ENCODE assay signal across 15 cellular contexts in genomic region chr10:131978366-131978765, GRCh38. TPM values are rescaled to one million over a fixed set of nuclear protein-coding genes. Genes with fewer than 3 reads are reported as not detected.
DNase-seq lines count a peak whose midpoint lies in the region; ATAC-seq and TF ChIP-seq lines count a peak whose summit lies in the region.
"Had no signal": no experiment of that assay in that cellular context is flagged by ENCODE, and none has a peak within 500 bp of the region (broad histone marks: within the 10 kb centered on the region; RNA-seq: fewer than 3 reads in every experiment).

No MANE protein-coding gene starts in this region.

- no peak for TF ChIP-seq EP300 in transverse colon (IDR thresholded peaks at IDR 0.05; ENCODE audit: low read depth)

- no peak overlapping the region for H3K4ac ChIP-seq in mesenchymal stem cell (ENCODE audit: low read depth in 1 of 2, low read length in 2 of 2)

- no peak overlapping the region for H2BK5ac ChIP-seq in mesenchymal stem cell (ENCODE audit: low read depth, low read length, poor library complexity, severe bottlenecking)

- H4K8ac ChIP-seq in mesenchymal stem cell (ENCODE audit: low read length), result no peak overlapping the region

- peak overlapping the region; percentile 36 for H3K27ac Mint-ChIP-seq in stimulated activated naive CD8-positive, alpha-beta T cell treated with anti-CD3 and anti-CD28 coated beads, Interleukin-15, Interleukin-2, amounts not matched to agents 100 ng/mL and 50 ng/mL, for 24 hours
- no peak overlapping the region for H3K27ac Mint-ChIP-seq in stimulated activated naive CD8-positive, alpha-beta T cell treated with anti-CD3 and anti-CD28 coated beads, Interleukin-15, amount 100 ng/mL, for 72 hours

- H3K9ac ChIP-seq in mesenchymal stem cell (ENCODE audit: low read length), result no peak overlapping the region

- H3K23ac ChIP-seq in mesenchymal stem cell (ENCODE audit: low read length in 2 of 2), result no peak overlapping the region

- H3K9me3 ChIP-seq in mesenchymal stem cell (ENCODE audit: control insufficient read depth, low read length) (no peaks in the 10 kb centered on the region), transverse colon (no peaks in the 10 kb centered on the region)
- H3K9me3 ChIP-seq: gastroesophageal sphincter had no signal

- no peak overlapping the region for H3K4me2 ChIP-seq in mesenchymal stem cell (ENCODE audit: low read length, poor library complexity, severe bottlenecking)

- H3K36me3 ChIP-seq in mesenchymal stem cell (ENCODE audit: control insufficient read depth in 1 of 2, insufficient read depth in 2 of 2, low read depth in 1 of 2, low read length in 2 of 2), result peaks cover 3% of the 10 kb centered on the region in 2 experiments
- H3K36me3 ChIP-seq in transverse colon, result no peaks in the 10 kb centered on the region

- no peak overlapping the region for H2BK12ac ChIP-seq in mesenchymal stem cell (ENCODE audit: low read length in 2 of 2)

- no peak overlapping the region for H2BK15ac ChIP-seq in mesenchymal stem cell (ENCODE audit: low read depth, poor library complexity, severe bottlenecking)

- DNase-seq in stimulated activated naive CD8-positive, alpha-beta T cell treated with anti-CD3 and anti-CD28 coated beads, Interleukin-15, amount 100 ng/mL, for 72 hours, result no peak
- DNase-seq in mesenchymal stem cell (no peak), superior temporal gyrus (ENCODE audit: extremely low spot score) (no peak), transverse colon (no peak), GM20000 (ENCODE audit: low spot score) (no peak)
- DNase-seq in stimulated activated naive CD4-positive, alpha-beta T cell (lab: John Stamatoyannopoulos, UW), result no peak
- DNase-seq: activated CD4-positive, CD25-positive, alpha-beta regulatory T cell treated with anti-CD3 and anti-CD28 coated beads, Interleukin-2, amount 50 U/mL, for 72 hours; activated effector memory CD4-positive, alpha-beta T cell treated with Interleukin-2 at 50 U/mL for 16 hours; NCI-H1105; NCI-H226 had no signal

- 78% methylated on average over 3 of the region's 3 CpGs for WGBS in mesenchymal stem cell
- WGBS in transverse colon (ENCODE audit: low coverage in 1 of 2), 2 donors, result 75% methylated on average over 3 of the region's 3 CpGs; no CpG with 5 or more reads in 1 of the 2 donors

- H2AFZ ChIP-seq in mesenchymal stem cell (ENCODE audit: low read depth, low read length), result no peak overlapping the region

- H3K18ac ChIP-seq in mesenchymal stem cell (ENCODE audit: low read depth in 1 of 2, low read length in 2 of 2), result no peak overlapping the region

- in situ Hi-C loops in transverse colon (cut with MboI; ENCODE audit: low pct_ligation_motif_present in 1 of 4, low pct_unique_long_range_greater_than_20kb in 1 of 4, low sequenced_read_pairs in 3 of 4), result no loop called here

- no peak for TF ChIP-seq CTCF in VCaP (conservative IDR thresholded peaks at IDR 0.05)
- TF ChIP-seq CTCF in transverse colon (IDR thresholded peaks at IDR 0.05), result no peak
- TF ChIP-seq CTCF in GM20000 (IDR thresholded peaks at IDR 0.05; ENCODE audit: extremely low read depth, missing control alignments), result no peak

- H3K79me1 ChIP-seq in mesenchymal stem cell (replicated peaks; ENCODE audit: low read length, poor library complexity, severe bottlenecking), result peaks cover 20% of the 10 kb centered on the region

- H2BK120ac ChIP-seq in mesenchymal stem cell (ENCODE audit: low read depth, low read length), result no peak overlapping the region

- no peaks in the 10 kb centered on the region for H3K9me3 Mint-ChIP-seq in stimulated activated naive CD8-positive, alpha-beta T cell treated with anti-CD3 and anti-CD28 coated beads, Interleukin-15, Interleukin-2, amounts not matched to agents 100 ng/mL and 50 ng/mL, for 24 hours
- no peaks in the 10 kb centered on the region for H3K9me3 Mint-ChIP-seq in stimulated activated naive CD8-positive, alpha-beta T cell treated with anti-CD3 and anti-CD28 coated beads, Interleukin-15, amount 100 ng/mL, for 72 hours
- H3K9me3 Mint-ChIP-seq: type B pancreatic cell had no signal

- no peak overlapping the region for H3K4me3 ChIP-seq in mesenchymal stem cell (ENCODE audit: insufficient read depth in 1 of 2, low read depth in 1 of 2, low read length in 2 of 2)
- no peak overlapping the region for H3K4me3 ChIP-seq in transverse colon
- H3K4me3 ChIP-seq: gastroesophageal sphincter had no signal

- peaks cover 70% of the 10 kb centered on the region for H3K4me1 Mint-ChIP-seq in stimulated activated naive CD8-positive, alpha-beta T cell treated with anti-CD3 and anti-CD28 coated beads, Interleukin-15, Interleukin-2, amounts not matched to agents 100 ng/mL and 50 ng/mL, for 24 hours (ENCODE audit: low read depth)
- H3K4me1 Mint-ChIP-seq in stimulated activated naive CD8-positive, alpha-beta T cell treated with anti-CD3 and anti-CD28 coated beads, Interleukin-15, amount 100 ng/mL, for 72 hours, result peaks cover 75% of the 10 kb centered on the region

- no peak overlapping the region for H4K91ac ChIP-seq in mesenchymal stem cell (ENCODE audit: low read length)

- H3K27me3 ChIP-seq in mesenchymal stem cell (ENCODE audit: control insufficient read depth in 1 of 2, insufficient read depth in 1 of 2, low read length in 2 of 2) (no peaks in the 10 kb centered on the region), transverse colon (peaks cover 36% of the 10 kb centered on the region)
- H3K27me3 ChIP-seq: gastroesophageal sphincter had no signal

- H3K4me3 Mint-ChIP-seq in stimulated activated naive CD8-positive, alpha-beta T cell treated with anti-CD3 and anti-CD28 coated beads, Interleukin-15, Interleukin-2, amounts not matched to agents 100 ng/mL and 50 ng/mL, for 24 hours, result no peak overlapping the region
- H3K4me3 Mint-ChIP-seq in stimulated activated naive CD8-positive, alpha-beta T cell treated with anti-CD3 and anti-CD28 coated beads, Interleukin-15, amount 100 ng/mL, for 72 hours, result peak overlapping the region in 1 of 2 donors; percentile 49

- peaks cover 35% of the 10 kb centered on the region for H3K4me1 ChIP-seq in mesenchymal stem cell (ENCODE audit: control insufficient read depth, insufficient read depth, low read depth, low read length)
- peaks cover 4 to 26% (median 20%) of the 10 kb centered on the region in 4 donors for H3K4me1 ChIP-seq in transverse colon

- ATAC-seq in stimulated activated naive CD8-positive, alpha-beta T cell treated with anti-CD3 and anti-CD28 coated beads, Interleukin-15, amount 100 ng/mL, for 72 hours, result no peak
- ATAC-seq: gastroesophageal sphincter had no signal

- peak overlapping the region; percentile 82 for H3K27ac ChIP-seq in VCaP
- no peak overlapping the region for H3K27ac ChIP-seq in mesenchymal stem cell (ENCODE audit: low read length, poor library complexity, severe bottlenecking)
- H3K27ac ChIP-seq in transverse colon, result no peak overlapping the region
- H3K27ac ChIP-seq: C4-2B, gastroesophageal sphincter had no signal

- no peak overlapping the region for H3K14ac ChIP-seq in mesenchymal stem cell (ENCODE audit: low read length in 2 of 2)

- intact Hi-C loops in transverse colon (cut with DNase I; ENCODE audit: low total_unique reads), result loop anchor here (2.0 kb wide), 1 partner anchor 44 kb away; no protein-coding TSS in a partner anchor

- H3K36me3 Mint-ChIP-seq in stimulated activated naive CD8-positive, alpha-beta T cell treated with anti-CD3 and anti-CD28 coated beads, Interleukin-15, Interleukin-2, amounts not matched to agents 100 ng/mL and 50 ng/mL, for 24 hours (ENCODE audit: low read depth), result peaks cover 40% of the 10 kb centered on the region

- H2AK5ac ChIP-seq in mesenchymal stem cell (ENCODE audit: low read length, severe bottlenecking), result peak overlapping the region; percentile 42

- TF ChIP-seq POLR2A in transverse colon (IDR thresholded peaks at IDR 0.05), result no peak

- H3K27me3 Mint-ChIP-seq in stimulated activated naive CD8-positive, alpha-beta T cell treated with anti-CD3 and anti-CD28 coated beads, Interleukin-15, Interleukin-2, amounts not matched to agents 100 ng/mL and 50 ng/mL, for 24 hours, result no peaks in the 10 kb centered on the region
- no peaks in the 10 kb centered on the region for H3K27me3 Mint-ChIP-seq in stimulated activated naive CD8-positive, alpha-beta T cell treated with anti-CD3 and anti-CD28 coated beads, Interleukin-15, amount 100 ng/mL, for 72 hours

RNA-seq across cellular contexts. Expression of gene BNIP3, which starts 3.4 kb away (rescaled TPM):
- polyA plus RNA-seq in mesenchymal stem cell (2013, experiment 1 of 2), result 30.5 TPM
- 31.1 TPM for polyA plus RNA-seq in mesenchymal stem cell (2013, experiment 2 of 2)
- total RNA-seq in transverse colon, result 10 to 100 TPM in 3 of 4 donors, 1 to 10 TPM in 1; 9.7 to 36.8 (median 27.6) TPM
